Comparison of ENCODE assay signal across 27 cellular contexts in the genomic region with DNA sequence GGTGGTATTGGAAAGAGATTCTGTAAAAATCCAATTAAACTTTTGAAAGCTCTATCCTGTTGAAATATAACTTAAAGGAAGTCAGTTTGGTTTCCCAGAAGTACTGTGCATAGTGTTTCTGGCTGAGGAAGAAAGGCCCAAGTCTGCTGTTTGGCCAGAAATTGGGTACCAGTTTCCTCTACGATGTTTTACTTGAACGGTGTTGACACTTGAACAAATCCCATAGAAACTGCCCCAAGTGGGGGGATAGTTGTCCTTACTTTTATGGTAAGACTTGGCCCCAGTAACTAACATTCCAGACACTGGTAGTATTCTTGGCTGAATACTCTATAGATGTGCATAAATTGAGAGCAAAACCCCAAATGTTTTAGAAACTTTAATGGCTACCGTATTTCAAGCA. TPM values are rescaled to one million over a fixed set of nuclear protein-coding genes. Genes with fewer than 3 reads are reported as not detected.
A peak's percentile ranks its signal among the peaks of the same experiment; 100 is the strongest.
DNase-seq lines count a peak whose midpoint lies in the region; ATAC-seq and TF ChIP-seq lines count a peak whose summit lies in the region.
"Had no signal": no experiment of that assay in that cellular context is flagged by ENCODE, and none has a peak within 500 bp of the region (broad histone marks: within the 10 kb centered on the region; RNA-seq: fewer than 3 reads in every experiment).

No MANE protein-coding gene starts in this region.

- BruUV-seq in MCF 10A (replicated peaks; lab: Mats Ljungman, UMichigan) = no TSS peak
- no TSS peak for BruUV-seq in mammary epithelial cell (replicated peaks; lab: Mats Ljungman, UMichigan)

- H3K36me3 ChIP-seq in mammary epithelial cell (ENCODE audit: insufficient read depth, low read length) (peaks cover 47% of the 10 kb centered on the region), lower lobe of right lung (peaks cover 10% of the 10 kb centered on the region), skeletal muscle satellite cell (ENCODE audit: insufficient read depth, low read length) (peaks cover 22% of the 10 kb centered on the region)
- H3K36me3 ChIP-seq: left ventricle myocardium inferior, right atrium auricular region had no signal

- DNase-seq in MCF 10A (ENCODE audit: unreplicated experiment) (no peak), mammary epithelial cell (no peak), lower lobe of right lung (no peak), GM13976 (ENCODE audit: low spot score) (no peak), T-helper 17 cell (no peak), SKM-1 treated with dmso at 0.1 percent for 144 hours (lab: John Stamatoyannopoulos, UW; ENCODE audit: unreplicated experiment) (no peak), CD1c-positive myeloid dendritic cell (ENCODE audit: extremely low spot score) (no peak)
- DNase-seq: activated CD4-positive, alpha-beta T cell treated with anti-CD3 and anti-CD28 coated beads for 1 hour; activated CD8-positive, alpha-beta T cell treated with anti-CD3 and anti-CD28 coated beads, Interleukin-2, amount 10 ng/mL, durations not matched to agents 7 days and 5 days; activated naive CD4-positive, alpha-beta T cell; activated T-cell treated with anti-CD3 and anti-CD28 coated beads, Interleukin-2, amount 50 U/mL, for 24 hours; AML-193; cortex of kidney; DMS79; heart right ventricle; KG1; left ventricle myocardium inferior; mucosa of descending colon; NCI-H1694 treated with DMSO at 0.1 percent for 48 hours; NCI-H226; NCI-H82; occipital lobe; stimulated activated CD8-positive, alpha-beta memory T cell treated with anti-CD3 and anti-CD28 coated beads, Interleukin-4, amount 100 ng/mL, for 48 hours had no signal

- H3K36me3 Mint-ChIP-seq in MCF 10A (ENCODE audit: insufficient read depth, unreplicated experiment) = peaks cover 100% of the 10 kb centered on the region
- no peaks in the 10 kb centered on the region for H3K36me3 Mint-ChIP-seq in T-helper 17 cell (ENCODE audit: low read depth)

- dilution Hi-C loops in mammary epithelial cell (cut with HindIII; ENCODE audit: low sequenced_read_pairs) = no loop called here

- no peak overlapping the region for H3K4me3 ChIP-seq in mammary epithelial cell (replicated peaks in 1 of 3; ENCODE audit: insufficient read depth in 1 of 3, low read depth in 2 of 3, low read length in 3 of 3)
- H3K4me3 ChIP-seq in lower lobe of right lung = no peak overlapping the region
- H3K4me3 ChIP-seq in skeletal muscle satellite cell (ENCODE audit: low read length) = peak overlapping the region; percentile 1
- H3K4me3 ChIP-seq: heart right ventricle, mucosa of descending colon, right atrium auricular region had no signal

- no peaks in the 10 kb centered on the region for H3K9me3 Mint-ChIP-seq in MCF 10A (ENCODE audit: unreplicated experiment)
- H3K9me3 Mint-ChIP-seq: activated T-cell treated with anti-CD3 and anti-CD28 coated beads, Interleukin-2, amount 50 U/mL, for 24 hours had no signal

- H3K4me1 ChIP-seq in mammary epithelial cell (ENCODE audit: insufficient read depth, low read length) (no peaks in the 10 kb centered on the region), lower lobe of right lung (no peaks in the 10 kb centered on the region), skeletal muscle satellite cell (ENCODE audit: control insufficient read depth, insufficient read depth, low read length) (peaks cover 51% of the 10 kb centered on the region)
- H3K4me1 ChIP-seq: heart right ventricle, left ventricle myocardium inferior, right atrium auricular region had no signal

- no peaks in the 10 kb centered on the region for H3K27me3 ChIP-seq in mammary epithelial cell (ENCODE audit: insufficient read depth, low read length)
- H3K27me3 ChIP-seq in lower lobe of right lung (ENCODE audit: low read depth) = no peaks in the 10 kb centered on the region
- H3K27me3 ChIP-seq in skeletal muscle satellite cell (ENCODE audit: control insufficient read depth, insufficient read depth, low read length) = no peaks in the 10 kb centered on the region
- H3K27me3 ChIP-seq: heart right ventricle, right atrium auricular region had no signal

- H3K4me1 Mint-ChIP-seq in MCF 10A (ENCODE audit: insufficient read depth, unreplicated experiment) (peaks cover 40% of the 10 kb centered on the region), T-helper 17 cell (peaks cover 4% of the 10 kb centered on the region)

- H3K9me3 ChIP-seq in mammary epithelial cell (replicated peaks; ENCODE audit: insufficient read depth, low read length) = no peaks in the 10 kb centered on the region
- no peaks in the 10 kb centered on the region for H3K9me3 ChIP-seq in lower lobe of right lung
- H3K9me3 ChIP-seq in skeletal muscle satellite cell (replicated peaks; ENCODE audit: low read length) = no peaks in the 10 kb centered on the region
- H3K9me3 ChIP-seq in T-helper 17 cell (ENCODE audit: control insufficient read depth, low read length, poor library complexity, severe bottlenecking) = no peaks in the 10 kb centered on the region
- H3K9me3 ChIP-seq: heart right ventricle, left ventricle myocardium inferior, mucosa of descending colon, right atrium auricular region had no signal

- CTCF ChIA-PET in MCF 10A (lab: Yijun Ruan, JAX) = interaction anchor here (0.5 to 1.1 kb wide), 5 partner anchors 111 to 265 kb away, joined by 3 to 4 read pairs (median 3); no protein-coding TSS in a partner anchor
- CTCF ChIA-PET in mammary epithelial cell (lab: Charles Lee; ENCODE audit: low non-redundant PET) = no interaction called here

- H4K20me1 ChIP-seq in mammary epithelial cell (ENCODE audit: insufficient read depth, low read length) = no peaks in the 10 kb centered on the region

- POLR2A ChIA-PET in MCF 10A (lab: Yijun Ruan, JAX) = interaction anchor here (0.7 to 6.7 kb wide), 11 partner anchors 8 to 630 kb away, joined by 3 to 157 read pairs (median 5); a partner anchor contains a TSS

- H3K4me3 Mint-ChIP-seq in MCF 10A (ENCODE audit: unreplicated experiment) (no peak overlapping the region), T-helper 17 cell (no peak overlapping the region)
- H3K4me3 Mint-ChIP-seq: activated CD8-positive, alpha-beta T cell treated with anti-CD3 and anti-CD28 coated beads, Interleukin-2, amount 10 ng/mL, durations not matched to agents 7 days and 5 days; activated T-cell treated with anti-CD3 and anti-CD28 coated beads, Interleukin-2, amount 50 U/mL, for 24 hours had no signal

- ATAC-seq in lower lobe of right lung (peak; percentile 42 to 47), T-helper 17 cell (no peak)
- ATAC-seq: activated CD8-positive, alpha-beta T cell treated with anti-CD3 and anti-CD28 coated beads, Interleukin-2, amount 10 ng/mL, durations not matched to agents 7 days and 5 days; heart right ventricle; Right ventricle myocardium inferior had no signal

- H3K27ac Mint-ChIP-seq in MCF 10A (ENCODE audit: low read depth, unreplicated experiment) (peak overlapping the region; percentile 62), T-helper 17 cell (no peak overlapping the region)
- H3K27ac Mint-ChIP-seq: activated CD8-positive, alpha-beta T cell treated with anti-CD3 and anti-CD28 coated beads, Interleukin-2, amount 10 ng/mL, durations not matched to agents 7 days and 5 days; activated T-cell treated with anti-CD3 and anti-CD28 coated beads, Interleukin-2, amount 50 U/mL, for 24 hours had no signal

- H3K27me3 Mint-ChIP-seq in MCF 10A (ENCODE audit: insufficient read depth, unreplicated experiment) (no peaks in the 10 kb centered on the region), T-helper 17 cell (no peaks in the 10 kb centered on the region)
- H3K27me3 Mint-ChIP-seq: activated T-cell treated with anti-CD3 and anti-CD28 coated beads, Interleukin-2, amount 50 U/mL, for 24 hours had no signal

- WGBS in mammary epithelial cell (ENCODE audit: low coverage, missing lambda C conversion rate) = 42% methylated on average over 3 of the region's 3 CpGs

- intact Hi-C loops in MCF 10A (cut with micrococcal nuclease) = no loop called here
- intact Hi-C loops in mammary epithelial cell (cut with micrococcal nuclease) = no loop called here
- intact Hi-C loops in lower lobe of right lung (cut with DNase I) = no loop called here

- no peak for TF ChIP-seq CTCF in MCF 10A (IDR thresholded peaks at IDR 0.05; ENCODE audit: unreplicated experiment)
- no peak for TF ChIP-seq CTCF in mammary epithelial cell (conservative IDR thresholded peaks at IDR 0.05 in 1 of 2, IDR thresholded peaks at IDR 0.05 in 1 of 2; ENCODE audit: extremely low read depth in 1 of 2, insufficient read depth in 1 of 2, low read depth in 1 of 2, low read length in 2 of 2)
- TF ChIP-seq CTCF in lower lobe of right lung (IDR thresholded peaks at IDR 0.05) = no peak
- no peak for TF ChIP-seq CTCF in GM13976 (IDR thresholded peaks at IDR 0.05; ENCODE audit: borderline replicate concordance, control extremely low read depth, extremely low read depth, insufficient read depth, missing control alignments)

- peaks cover 85% of the 10 kb centered on the region for H3K79me2 ChIP-seq in mammary epithelial cell (ENCODE audit: insufficient read depth, low read length)

- no peak overlapping the region for H3K9ac ChIP-seq in mammary epithelial cell (ENCODE audit: insufficient read depth, low read length)
- H3K9ac ChIP-seq in skeletal muscle satellite cell (ENCODE audit: low read depth, low read length) = peak overlapping the region; percentile 8

- in situ Hi-C loops in mammary epithelial cell (cut with MboI; ENCODE audit: low sequenced_read_pairs in 2 of 2) (loop anchor here in 1 of 2 donors (10.0 to 25.0 kb wide), 3 partner anchors 142 to 639 kb away; no protein-coding TSS in a partner anchor), GM13976 (cut with MboI; ENCODE audit: low sequenced_read_pairs, unreplicated experiment) (no loop called here)

- H2AFZ ChIP-seq in mammary epithelial cell (ENCODE audit: low read depth, low read length) = no peak overlapping the region

- H3K4me2 ChIP-seq in mammary epithelial cell (ENCODE audit: insufficient read depth, low read depth, low read length) = no peak overlapping the region
- H3K4me2 ChIP-seq in skeletal muscle satellite cell (ENCODE audit: low read length) = peak overlapping the region; percentile 75

- no peak overlapping the region for H3K27ac ChIP-seq in mammary epithelial cell (ENCODE audit: insufficient read depth, low read depth, low read length)
- no peak overlapping the region for H3K27ac ChIP-seq in lower lobe of right lung
- H3K27ac ChIP-seq: 22Rv1, left ventricle myocardium inferior, right atrium auricular region had no signal

RNA-seq across cellular contexts. Expression of a gene that starts 14.2 kb away (rescaled TPM):
- total RNA-seq in MCF 10A (2022) (197 and 226 TPM in 2 replicates), mammary epithelial cell (100 to 1,000 TPM in 1 of 2 donors, 10 to 100 TPM in 1; 34.3 to 175 TPM), lower lobe of right lung (46.6 TPM), T-helper 17 cell (1 to 10 TPM; 3.1 to 3.7 TPM)
- polyA plus RNA-seq in mammary epithelial cell = 162 TPM
- 104 TPM for polyA minus RNA-seq in mammary epithelial cell
- 1.3 and 3.7 TPM in 2 replicates for total RNA-seq in skeletal muscle satellite cell (2012; rRNA removed)

Comparison
In these comparisons a context has a peak if more than half of its experiments do, and no peak if none do; other contexts are left out.
1. RNA of a gene that starts 14.2 kb away (total RNA-seq): 197 to 226 TPM in MCF 10A, 34.3 to 175 TPM in mammary epithelial cell and 46.6 TPM in lower lobe of right lung (single experiment); 3.1 to 3.7 TPM in T-helper 17 cell; every median in the first group is over 4 times any median in the second.